ENCODE assay signal across 16 cellular contexts in genomic region chr20:34011275-34011674, GRCh38. TPM values are rescaled to one million over a fixed set of nuclear protein-coding genes. Genes with fewer than 3 reads are reported as not detected.
A peak's percentile ranks its signal among the peaks of the same experiment; 100 is the strongest.
DNase-seq lines count a peak whose midpoint lies in the region; ATAC-seq and TF ChIP-seq lines count a peak whose summit lies in the region.
"Had no signal": no experiment of that assay in that cellular context is flagged by ENCODE, and none has a peak within 500 bp of the region (broad histone marks: within the 10 kb centered on the region; RNA-seq: fewer than 3 reads in every experiment).

No MANE protein-coding gene starts in this region.

- H3K27me3 Mint-ChIP-seq in activated naive CD8-positive, alpha-beta T cell: no peaks in the 10 kb centered on the region
- H3K27me3 Mint-ChIP-seq in activated naive CD8-positive, alpha-beta T cell treated with anti-CD3 and anti-CD28 coated beads, Interleukin-2, amount 50 U/mL, for 24 hours: no peaks in the 10 kb centered on the region
- peaks cover 3% of the 10 kb centered on the region for H3K27me3 Mint-ChIP-seq in glutamatergic neuron (ENCODE audit: unreplicated experiment)

- no peaks in the 10 kb centered on the region for H3K9me2 ChIP-seq in Karpas-422 (replicated peaks; ENCODE audit: insufficient read depth, low read length)

- H3K9me3 Mint-ChIP-seq in activated naive CD8-positive, alpha-beta T cell (ENCODE audit: low read depth): no peaks in the 10 kb centered on the region
- H3K9me3 Mint-ChIP-seq in activated naive CD8-positive, alpha-beta T cell treated with anti-CD3 and anti-CD28 coated beads, Interleukin-2, amount 50 U/mL, for 24 hours: no peaks in the 10 kb centered on the region
- no peaks in the 10 kb centered on the region for H3K9me3 Mint-ChIP-seq in glutamatergic neuron (ENCODE audit: unreplicated experiment)

- H3K36me3 ChIP-seq in Karpas-422 (ENCODE audit: insufficient read depth, low read length): no peaks in the 10 kb centered on the region

- H3K4me1 ChIP-seq in Karpas-422 (ENCODE audit: low read length): peaks cover 16% of the 10 kb centered on the region

- no peak for ATAC-seq in activated naive CD8-positive, alpha-beta T cell treated with anti-CD3 and anti-CD28 coated beads, Interleukin-2, amount 50 U/mL, for 24 hours
- ATAC-seq in HG02763 (IDR thresholded peaks at IDR 0.05; ENCODE audit: unreplicated experiment): no peak
- no peak for ATAC-seq in HG03139 (IDR thresholded peaks at IDR 0.05; ENCODE audit: unreplicated experiment)

- no peaks in the 10 kb centered on the region for H3K27me3 ChIP-seq in Karpas-422 (ENCODE audit: low read length)
- H3K27me3 ChIP-seq: SJSA1 had no signal

- no peak for TF ChIP-seq CTCF in glutamatergic neuron (IDR thresholded peaks at IDR 0.05; ENCODE audit: partially characterized antibody, unreplicated experiment)

- H3K4me1 Mint-ChIP-seq in activated naive CD8-positive, alpha-beta T cell (ENCODE audit: low read depth): peaks cover 91% of the 10 kb centered on the region
- H3K4me1 Mint-ChIP-seq in activated naive CD8-positive, alpha-beta T cell treated with anti-CD3 and anti-CD28 coated beads, Interleukin-2, amount 50 U/mL, for 24 hours: peaks cover 84% of the 10 kb centered on the region
- H3K4me1 Mint-ChIP-seq in glutamatergic neuron (ENCODE audit: low read depth, unreplicated experiment): peaks cover 37% of the 10 kb centered on the region

- no peaks in the 10 kb centered on the region for H3K9me3 ChIP-seq in Karpas-422 (ENCODE audit: low read length)
- H3K9me3 ChIP-seq: Caco-2, SJSA1 had no signal

- no peak for DNase-seq in activated naive CD8-positive, alpha-beta T cell treated with anti-CD3 and anti-CD28 coated beads, Interleukin-2, amount 50 U/mL, for 24 hours
- DNase-seq in Karpas-422: peak; percentile 36
- no peak for DNase-seq in glutamatergic neuron
- DNase-seq in MV-4-11 (lab: John Stamatoyannopoulos, UW): no peak
- DNase-seq: Caco-2, DMS53, HCEC 1CT, NCI-H1092, NCI-H510A treated with DMSO at 0.1 percent for 48 hours, NCI-H82 had no signal

- peak overlapping the region; percentile 64 for H3K27ac Mint-ChIP-seq in activated naive CD8-positive, alpha-beta T cell
- H3K27ac Mint-ChIP-seq in activated naive CD8-positive, alpha-beta T cell treated with anti-CD3 and anti-CD28 coated beads, Interleukin-2, amount 50 U/mL, for 24 hours: no peak overlapping the region
- H3K27ac Mint-ChIP-seq in glutamatergic neuron (ENCODE audit: unreplicated experiment): no peak overlapping the region

- H3K4me2 ChIP-seq in Karpas-422 (ENCODE audit: low read depth, low read length, poor library complexity, severe bottlenecking): no peak overlapping the region
- H3K4me2 ChIP-seq: KMS-11 had no signal

- H3K4me3 Mint-ChIP-seq in activated naive CD8-positive, alpha-beta T cell: no peak overlapping the region
- no peak overlapping the region for H3K4me3 Mint-ChIP-seq in activated naive CD8-positive, alpha-beta T cell treated with anti-CD3 and anti-CD28 coated beads, Interleukin-2, amount 50 U/mL, for 24 hours
- H3K4me3 Mint-ChIP-seq in glutamatergic neuron (ENCODE audit: unreplicated experiment): peak overlapping the region; percentile 45

- H3K27ac ChIP-seq in Karpas-422 (ENCODE audit: low read length): no peak overlapping the region
- H3K27ac ChIP-seq: C4-2B, KMS-11, SJSA1 had no signal

- H2AFZ ChIP-seq in Karpas-422 (ENCODE audit: low read length): no peak overlapping the region

- peaks cover 9% of the 10 kb centered on the region; the same call in 1 of the 2 replicates for H4K20me1 ChIP-seq in Karpas-422 (ENCODE audit: insufficient read depth, low read depth, low read length)

- no peak overlapping the region for H3K9ac ChIP-seq in Karpas-422 (ENCODE audit: low read length)
- H3K9ac ChIP-seq: KMS-11 had no signal

- H3K36me3 Mint-ChIP-seq in activated naive CD8-positive, alpha-beta T cell: peaks cover 2% of the 10 kb centered on the region
- H3K36me3 Mint-ChIP-seq in activated naive CD8-positive, alpha-beta T cell treated with anti-CD3 and anti-CD28 coated beads, Interleukin-2, amount 50 U/mL, for 24 hours (ENCODE audit: low read depth): peaks cover 3% of the 10 kb centered on the region
- peaks cover 6% of the 10 kb centered on the region for H3K36me3 Mint-ChIP-seq in glutamatergic neuron (ENCODE audit: unreplicated experiment)

- peaks cover 96% of the 10 kb centered on the region for H3K79me2 ChIP-seq in Karpas-422 (ENCODE audit: low read length)

- no peak overlapping the region for H3K4me3 ChIP-seq in Karpas-422 (ENCODE audit: low read length)
- H3K4me3 ChIP-seq: SJSA1 had no signal

RNA-seq across cellular contexts. Expression of gene RALY, which starts 17.6 kb away (rescaled TPM):
- 78.8 and 116 TPM in 2 replicates for total RNA-seq in Karpas-422 (2014; rRNA removed; shearing (Covaris generic); ENCODE audit: low replicate concordance)
- total RNA-seq in glutamatergic neuron (ENCODE audit: unreplicated experiment): 234 TPM
